In the genomic region with DNA sequence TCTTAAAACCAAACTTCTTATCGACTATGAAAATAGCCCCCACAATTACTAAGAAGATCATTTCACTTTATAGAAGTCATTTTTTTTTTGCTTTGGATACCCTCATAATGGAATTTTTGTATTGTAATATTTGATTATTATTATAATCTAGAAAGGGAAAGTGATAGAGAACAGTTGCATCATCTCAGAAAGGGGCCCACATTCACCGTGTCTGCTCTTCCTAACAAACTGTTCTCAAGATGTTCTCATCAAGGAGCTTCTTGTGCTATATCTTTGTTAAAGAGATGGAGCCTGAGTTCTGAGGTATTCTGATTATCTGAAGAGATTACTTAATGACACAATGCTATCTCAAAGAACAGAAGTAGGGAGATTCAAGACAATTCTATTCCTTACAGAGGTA, we compare ENCODE assay signal across 23 cellular contexts.
"Had no signal": no experiment of that assay in that cellular context is flagged by ENCODE, and none has a peak within 500 bp of the region (broad histone marks: within the 10 kb centered on the region; RNA-seq: fewer than 3 reads in every experiment).

No MANE protein-coding gene starts in this region.

- H3K4me1 ChIP-seq: colonic mucosa, left lung, neural progenitor cell, parathyroid adenoma, prostate gland, right atrium auricular region, thyroid gland, vagina had no signal

- H3K27ac ChIP-seq: colonic mucosa, left lung, neural progenitor cell, parathyroid adenoma, right atrium auricular region, suprapubic skin, thyroid gland, vagina had no signal

- ATAC-seq: left cardiac atrium; left lung; sciatic nerve; stimulated activated naive CD8-positive, alpha-beta T cell treated with anti-CD3 and anti-CD28 coated beads, Interleukin-15, amount 100 ng/mL, for 72 hours had no signal

- H3K4me3 ChIP-seq: colonic mucosa, esophagus squamous epithelium, left lung, neural progenitor cell, prostate gland, right atrium auricular region, smooth muscle cell, suprapubic skin, thyroid gland, vagina had no signal

- H3K27me3 ChIP-seq: colonic mucosa, esophagus squamous epithelium, left lung, neural progenitor cell, right atrium auricular region, suprapubic skin, thyroid gland, vagina had no signal

- H2AFZ ChIP-seq: neural progenitor cell, parathyroid adenoma had no signal

- H3K9ac ChIP-seq: neural progenitor cell, parathyroid adenoma had no signal

- H3K4me2 ChIP-seq: neural progenitor cell, smooth muscle cell had no signal

- H3K36me3 ChIP-seq: colonic mucosa, esophagus squamous epithelium, left lung, neural progenitor cell, prostate gland, right atrium auricular region, suprapubic skin, thyroid gland, vagina had no signal

- H3K79me2 ChIP-seq: parathyroid adenoma had no signal

- DNase-seq: colonic mucosa; dermis blood vessel endothelial cell; effector memory CD4-positive, alpha-beta T cell; esophagus squamous epithelium; foreskin melanocyte; left cardiac atrium; left lung; stimulated activated CD4-positive, alpha-beta T cell treated with anti-CD3 and anti-CD28 coated beads, Interleukin-12 subunit alpha, Interleukin-12 subunit beta, amount 100 ng/mL, for 4 hours; stimulated activated CD4-positive, alpha-beta T cell treated with anti-CD3 and anti-CD28 coated beads, Interleukin-1b, Interleukin-23, amount 100 ng/mL, for 48 hours; stimulated activated CD4-positive, alpha-beta T cell treated with anti-CD3 and anti-CD28 coated beads, Interleukin-4, amount 100 ng/mL, for 1 hour; stimulated activated CD8-positive, alpha-beta memory T cell treated with anti-CD3 and anti-CD28 coated beads, Interleukin-4, amount 100 ng/mL, for 48 hours; stimulated activated naive CD4-positive, alpha-beta T cell; stimulated activated naive CD8-positive, alpha-beta T cell treated with anti-CD3 and anti-CD28 coated beads, Interleukin-15, amount 100 ng/mL, for 72 hours; thyroid gland had no signal

- FAIRE-seq: endometrium had no signal

- H3K9me3 ChIP-seq: colonic mucosa, esophagus squamous epithelium, left lung, prostate gland, right atrium auricular region, suprapubic skin, thyroid gland, vagina had no signal
